In the genomic region with DNA sequence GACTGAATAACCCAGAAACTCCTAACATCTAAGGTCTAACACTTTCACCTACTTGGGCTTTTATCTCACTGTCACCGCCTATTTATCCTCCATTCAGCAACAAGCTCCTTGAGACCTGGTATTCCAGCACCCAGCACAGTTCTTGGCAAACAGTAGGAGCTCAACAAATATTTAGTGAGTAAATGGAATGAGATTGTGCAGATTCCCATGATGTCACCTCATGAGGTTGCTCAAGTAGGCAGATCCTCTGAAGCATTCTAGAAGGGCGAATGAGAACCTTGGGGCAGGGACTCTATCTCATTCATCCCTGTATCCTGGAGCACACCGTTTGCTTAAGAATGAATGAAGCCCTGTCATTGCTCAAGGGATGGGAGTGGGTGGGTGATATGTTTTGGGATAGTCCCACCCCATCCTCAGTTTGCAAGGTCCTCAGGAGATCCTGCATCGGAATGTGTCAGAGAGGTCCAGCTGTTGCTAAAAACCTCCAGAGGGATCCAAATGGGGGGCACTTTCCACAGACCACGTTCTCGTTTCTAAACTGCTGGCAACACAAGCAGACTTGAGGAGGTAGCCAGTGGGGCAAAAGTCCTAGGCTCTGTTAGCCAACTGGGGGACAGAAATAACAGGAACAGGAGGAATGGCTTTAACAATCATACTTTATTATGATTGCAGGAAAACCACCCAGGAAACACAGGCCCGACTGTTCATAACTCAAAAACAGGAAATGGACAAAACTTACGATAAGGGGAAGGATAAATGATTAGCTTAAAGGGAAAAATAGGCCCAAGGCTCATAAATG, we compare ENCODE assay signal across 1 cellular context.
A peak's percentile ranks its signal among the peaks of the same experiment; 100 is the strongest.
TF ChIP-seq lines count a peak whose summit lies in the region.

No MANE protein-coding gene starts in this region.

TF ChIP-seq in GM12891, 5 proteins besides CTCF, POLR2A, EP300 and RAD21:
- TF ChIP-seq POU2F2 (IDR thresholded peaks at IDR 0.05; ENCODE audit: low read depth, low read length) (no peak), SPI1 (IDR thresholded peaks at IDR 0.05; ENCODE audit: low read depth, low read length) (0 out of 2 replicates have a peak, but pooled peaks have one; percentile 21)
